In genomic region chr18:68472701-68473295, GRCh38 we compare ENCODE assay signal across 27 cellular contexts.
"Had no signal": no experiment of that assay in that cellular context is flagged by ENCODE, and none has a peak within 500 bp of the region (broad histone marks: within the 10 kb centered on the region; RNA-seq: fewer than 3 reads in every experiment).

No MANE protein-coding gene starts in this region.

- H3K27me3 ChIP-seq: esophagus squamous epithelium, foreskin keratinocyte, gastroesophageal sphincter, heart left ventricle, hepatocyte, neural progenitor cell, ovary, right lobe of liver, tibial nerve, upper lobe of right lung, uterus had no signal

- H3K4me1 ChIP-seq: esophagus squamous epithelium, foreskin keratinocyte, gastroesophageal sphincter, psoas muscle, right lobe of liver, tibial nerve, upper lobe of right lung, uterus had no signal

- ATAC-seq: effector memory CD8-positive, alpha-beta T cell; foreskin keratinocyte; gastroesophageal sphincter; heart left ventricle; left lobe of liver; mucosa of descending colon; natural killer cell treated with Interleukin-12 subunit alpha and Interleukin-12 subunit beta and Interleukin-15 and Interleukin-18, amount 100 ng/mL, for 72 hours; psoas muscle; right lobe of liver; stimulated activated naive B cell treated with anti-CD40 and anti-IgM and Interleukin-4, amounts not matched to agents 10 μg/mL and 1 μg/mL and 100 μg/mL, for 72 hours; upper lobe of right lung had no signal

- H3K9ac ChIP-seq: neural progenitor cell had no signal

- DNase-seq: cortex of kidney; effector memory CD8-positive, alpha-beta T cell; erythroblast; esophagus squamous epithelium; foreskin keratinocyte; heart left ventricle; kidney; mucosa of descending colon; naive B cell; nucleus accumbens; ovary; posterior cingulate gyrus; psoas muscle; retina; right lobe of liver; small intestine; stimulated activated naive B cell treated with anti-CD40 and anti-IgM and Interleukin-4, amounts not matched to agents 10 μg/mL and 1 μg/mL and 100 μg/mL, for 72 hours; upper lobe of right lung; uterus had no signal

- H3K27ac ChIP-seq: esophagus squamous epithelium, foreskin keratinocyte, gastroesophageal sphincter, heart left ventricle, hepatocyte, neural progenitor cell, ovary, psoas muscle, right lobe of liver, thoracic aorta, tibial nerve, upper lobe of right lung, uterus had no signal

- H3K4me2 ChIP-seq: hepatocyte, neural progenitor cell had no signal

- H3K9me3 ChIP-seq: esophagus squamous epithelium, gastroesophageal sphincter, heart left ventricle, mucosa of descending colon, ovary, psoas muscle, right lobe of liver, thoracic aorta, tibial nerve, upper lobe of right lung, uterus had no signal

- H3K36me3 ChIP-seq: esophagus squamous epithelium, gastroesophageal sphincter, heart left ventricle, neural progenitor cell, ovary, right lobe of liver, thoracic aorta, tibial nerve, upper lobe of right lung, uterus had no signal

- H3K4me3 ChIP-seq: esophagus squamous epithelium, gastroesophageal sphincter, heart left ventricle, hepatocyte, lung, mucosa of descending colon, neural progenitor cell, ovary, psoas muscle, right lobe of liver, thoracic aorta, tibial nerve, upper lobe of right lung, uterus had no signal

- H2AFZ ChIP-seq: hepatocyte, neural progenitor cell had no signal
